Comparison of ENCODE assay signal across 8 cellular contexts in the genomic region with DNA sequence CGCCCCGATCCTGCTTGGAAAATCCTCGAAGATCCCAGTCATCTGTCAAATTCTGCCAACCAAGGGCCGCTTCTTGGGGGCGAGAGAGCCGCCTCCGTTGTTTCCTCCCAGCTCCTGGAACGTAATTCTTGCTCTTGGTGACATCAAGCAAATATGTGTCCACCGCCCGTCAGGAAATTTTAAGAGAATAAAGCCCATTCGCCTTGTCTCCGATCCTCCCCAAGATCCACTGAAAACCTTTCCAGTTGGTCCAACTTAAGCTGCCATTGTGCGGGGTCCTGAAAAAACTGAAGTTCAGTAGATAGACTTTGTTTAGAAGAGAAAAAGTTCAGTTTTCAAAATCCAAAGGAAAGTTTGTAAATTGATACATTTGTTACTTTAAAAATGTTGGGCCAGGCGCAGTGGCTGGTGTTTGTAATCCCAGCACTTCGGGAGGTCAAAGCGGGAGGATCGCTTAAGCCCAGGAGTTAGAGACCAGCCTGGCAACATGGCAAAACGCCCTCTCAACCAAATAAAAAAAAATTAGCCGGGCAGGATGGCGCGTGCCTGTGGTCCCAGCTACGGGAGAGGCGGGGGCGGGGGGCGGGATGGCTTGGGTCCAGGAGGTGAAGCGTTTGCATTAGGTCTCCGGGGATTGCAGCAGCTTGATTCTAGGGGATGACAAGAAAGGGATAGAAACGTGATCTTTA. TPM values are rescaled to one million over a fixed set of nuclear protein-coding genes. Genes with fewer than 3 reads are reported as not detected.
DNase-seq lines count a peak whose midpoint lies in the region; ATAC-seq and TF ChIP-seq lines count a peak whose summit lies in the region.

No MANE protein-coding gene starts in this region.

- intact Hi-C loops in adrenal gland (cut with DNase I) = no loop called here

- peaks cover 4 to 31% of the 10 kb centered on the region in 2 donors for H3K4me1 ChIP-seq in adrenal gland (replicated peaks in 1 of 2)

- 2 to 3% (median 3%) methylated on average over 28 of the region's 28 CpGs for WGBS in adrenal gland, 4 donors

- H3K4me3 ChIP-seq in LNCaP clone FGC (ENCODE audit: low read depth, low read length) (peak overlapping the region; percentile 94), adrenal gland (peak overlapping the region; percentile 27 to 97 (median 72))

- no peak for ATAC-seq in stimulated activated naive CD8-positive, alpha-beta T cell treated with anti-CD3 and anti-CD28 coated beads, Interleukin-15, Interleukin-2, amounts not matched to agents 100 U/mL and 50 U/mL, for 24 hours
- ATAC-seq in GM19452 (IDR thresholded peaks at IDR 0.05; ENCODE audit: unreplicated experiment) (no peak), HG03439 (IDR thresholded peaks at IDR 0.05; ENCODE audit: unreplicated experiment) (no peak)

- no peak for TF ChIP-seq POLR2A in adrenal gland (IDR thresholded peaks at IDR 0.05)

- no peaks in the 10 kb centered on the region for H3K27me3 ChIP-seq in adrenal gland

- peak overlapping the region; percentile 84 to 99 (median 96) for H3K27ac ChIP-seq in adrenal gland

- DNase-seq in DMS53 (lab: John Stamatoyannopoulos, UW) (peak; percentile 68), LNCaP clone FGC (ENCODE audit: low read depth) (no peak), adrenal gland (peak in 6 of 7 donors; percentile 12 to 69 (median 46)), inferior parietal cortex (ENCODE audit: extremely low spot score) (peak; percentile 22), cerebellar cortex (ENCODE audit: low spot score) (no peak)
- DNase-seq in stimulated activated naive CD8-positive, alpha-beta T cell treated with anti-CD3 and anti-CD28 coated beads, Interleukin-15, Interleukin-2, amounts not matched to agents 100 U/mL and 50 U/mL, for 24 hours = peak; percentile 29

- peaks cover 0 to 6% of the 10 kb centered on the region in 2 donors for H3K36me3 ChIP-seq in adrenal gland (replicated peaks in 1 of 2)

- TF ChIP-seq CTCF in LNCaP clone FGC (IDR thresholded peaks at IDR 0.05; ENCODE audit: control insufficient read depth, extremely low read depth, insufficient read depth) (no peak), adrenal gland (IDR thresholded peaks at IDR 0.05) (no peak)

- H3K9me3 ChIP-seq in adrenal gland (replicated peaks in 1 of 3) = peaks cover 0 to 8% (median 0%) of the 10 kb centered on the region in 3 donors

RNA-seq across cellular contexts. Expression of a gene that starts 1.0 kb away (rescaled TPM):
- total RNA-seq in adrenal gland = 10 to 100 TPM; 17.5 to 41.6 (median 30.5) TPM
- 10 to 100 TPM; 11.0 to 21.5 (median 15.4) TPM for polyA plus RNA-seq in adrenal gland

Comparison
In these comparisons a context has a peak if more than half of its experiments do, and no peak if none do; other contexts are left out.
1. DNase-seq: peak in DMS53 (single experiment), adrenal gland (6 of 7), inferior parietal cortex (single experiment) and stimulated activated naive CD8-positive, alpha-beta T cell treated with anti-CD3 and anti-CD28 coated beads, Interleukin-15, Interleukin-2, amounts not matched to agents 100 U/mL and 50 U/mL, for 24 hours (single experiment); none in LNCaP clone FGC (single experiment) and cerebellar cortex (single experiment).